Comparison of ENCODE assay signal across 1 cellular context in genomic region chr7:6551016-6551511, GRCh38.
TF ChIP-seq lines count a peak whose summit lies in the region.

Gene GRID2IP (minus strand): TSS chr7:6551461. CDS start chr7:6551436, 25 bp downstream.

TF ChIP-seq in H1, 55 proteins besides CTCF, POLR2A, EP300 and RAD21:
- TF ChIP-seq TAF1 (IDR thresholded peaks at IDR 0.05; ENCODE audit: low read depth, low read length), result no peak
- peak; percentile 44; the same call in 1 of the 2 replicates for TF ChIP-seq MAX (IDR thresholded peaks at IDR 0.05)
- no peak for TF ChIP-seq TEAD4 (IDR thresholded peaks at IDR 0.05; ENCODE audit: low read depth, low read length)
